ENCODE assay signal across 1 cellular context in genomic region chr5:134426362-134426761, GRCh38.
TF ChIP-seq lines count a peak whose summit lies in the region.

No MANE protein-coding gene starts in this region.

TF ChIP-seq in K562, 482 proteins besides CTCF, POLR2A, EP300 and RAD21 (continued from another document and continues in another):
- no peak for TF ChIP-seq GTF3C2 (IDR thresholded peaks at IDR 0.05; ENCODE audit: borderline replicate concordance, extremely low read depth, insufficient read length)
- TF ChIP-seq RBM25 (IDR thresholded peaks at IDR 0.05; ENCODE audit: low read depth, low read length, severe bottlenecking): no peak
- TF ChIP-seq DLX4 (CRISPR knock-in tag; IDR thresholded peaks at IDR 0.05): no peak
- peak; percentile 84 to 89 for TF ChIP-seq KDM1A (IDR thresholded peaks at IDR 0.05)
- no peak for TF ChIP-seq C11orf30 (IDR thresholded peaks at IDR 0.05; ENCODE audit: low read depth)
- no peak for TF ChIP-seq ZNF311 (CRISPR knock-in tag; IDR thresholded peaks at IDR 0.05)
- TF ChIP-seq SNRNP70 (optimal IDR thresholded peaks at IDR 0.05; ENCODE audit: low read depth, low read length): no peak
- no peak for TF ChIP-seq ASH1L (IDR thresholded peaks at IDR 0.05; ENCODE audit: borderline replicate concordance, low read depth, partially characterized antibody)
- no peak for TF ChIP-seq ZNF609 (CRISPR knock-in tag; IDR thresholded peaks at IDR 0.05; ENCODE audit: borderline replicate concordance)
- TF ChIP-seq RFX7 (CRISPR knock-in tag; IDR thresholded peaks at IDR 0.05): no peak
- TF ChIP-seq ZNF592 (IDR thresholded peaks at IDR 0.05): no peak
- TF ChIP-seq ELK1 (CRISPR knock-in tag; IDR thresholded peaks at IDR 0.05): no peak
- TF ChIP-seq MIER1 (IDR thresholded peaks at IDR 0.05; ENCODE audit: low read depth): no peak
- no peak for TF ChIP-seq TSHZ1 (CRISPR knock-in tag; IDR thresholded peaks at IDR 0.05)
- peak; percentile 60; the same call in 1 of the 2 replicates for TF ChIP-seq NCOR1 (IDR thresholded peaks at IDR 0.05)
- TF ChIP-seq STAT5A (IDR thresholded peaks at IDR 0.05; ENCODE audit: borderline replicate concordance, low read length): no peak
- no peak for TF ChIP-seq ZBTB1 (CRISPR knock-in tag; IDR thresholded peaks at IDR 0.05; ENCODE audit: borderline replicate concordance, low read depth)
- no peak for TF ChIP-seq SMAD1 (IDR thresholded peaks at IDR 0.05; ENCODE audit: low read depth, low read length, partially characterized antibody)
- TF ChIP-seq ZNF212 (CRISPR knock-in tag; IDR thresholded peaks at IDR 0.05): no peak
- no peak for TF ChIP-seq CCNT2 (IDR thresholded peaks at IDR 0.05; ENCODE audit: borderline replicate concordance, extremely low read depth, insufficient read length, low read depth, low read length)
- no peak for TF ChIP-seq MNT (conservative IDR thresholded peaks at IDR 0.05)
- no peak for TF ChIP-seq ZNF695 (CRISPR knock-in tag; IDR thresholded peaks at IDR 0.05)
- peak; percentile 51; the same call in 1 of the 2 replicates for TF ChIP-seq TCF3 (CRISPR knock-in tag; IDR thresholded peaks at IDR 0.05)
- TF ChIP-seq DACH1 (IDR thresholded peaks at IDR 0.05; ENCODE audit: partially characterized antibody): peak; percentile 33
- TF ChIP-seq ATF1 (CRISPR knock-in tag; IDR thresholded peaks at IDR 0.05): no peak
- TF ChIP-seq ATF1 (tag; IDR thresholded peaks at IDR 0.05): no peak
- no peak for TF ChIP-seq SP2 (IDR thresholded peaks at IDR 0.05; ENCODE audit: extremely low read depth, low read depth, low read length, poor library complexity, severe bottlenecking)
- TF ChIP-seq BRF2 (IDR thresholded peaks at IDR 0.05; ENCODE audit: borderline replicate concordance, insufficient read depth, insufficient read length): no peak
- 0 out of 2 replicates have a peak, but pooled peaks have one; percentile 45 for TF ChIP-seq NFIC (IDR thresholded peaks at IDR 0.05)
- no peak for TF ChIP-seq FOXJ2 (tag; IDR thresholded peaks at IDR 0.05)
- TF ChIP-seq ZNF3 (CRISPR knock-in tag; IDR thresholded peaks at IDR 0.05): no peak
- no peak for TF ChIP-seq GTF2A2 (tag; IDR thresholded peaks at IDR 0.05)
- no peak for TF ChIP-seq ZHX1 (conservative IDR thresholded peaks at IDR 0.05; ENCODE audit: low read length)
- no peak for TF ChIP-seq CCAR2 (IDR thresholded peaks at IDR 0.05; ENCODE audit: low read depth, low read length)
- no peak for TF ChIP-seq TCFL5 (CRISPR knock-in tag; conservative IDR thresholded peaks at IDR 0.05)
- TF ChIP-seq HMGN3 (IDR thresholded peaks at IDR 0.05; ENCODE audit: borderline replicate concordance, extremely low read depth, insufficient read length, low read depth, low read length): no peak
